In the genomic region with DNA sequence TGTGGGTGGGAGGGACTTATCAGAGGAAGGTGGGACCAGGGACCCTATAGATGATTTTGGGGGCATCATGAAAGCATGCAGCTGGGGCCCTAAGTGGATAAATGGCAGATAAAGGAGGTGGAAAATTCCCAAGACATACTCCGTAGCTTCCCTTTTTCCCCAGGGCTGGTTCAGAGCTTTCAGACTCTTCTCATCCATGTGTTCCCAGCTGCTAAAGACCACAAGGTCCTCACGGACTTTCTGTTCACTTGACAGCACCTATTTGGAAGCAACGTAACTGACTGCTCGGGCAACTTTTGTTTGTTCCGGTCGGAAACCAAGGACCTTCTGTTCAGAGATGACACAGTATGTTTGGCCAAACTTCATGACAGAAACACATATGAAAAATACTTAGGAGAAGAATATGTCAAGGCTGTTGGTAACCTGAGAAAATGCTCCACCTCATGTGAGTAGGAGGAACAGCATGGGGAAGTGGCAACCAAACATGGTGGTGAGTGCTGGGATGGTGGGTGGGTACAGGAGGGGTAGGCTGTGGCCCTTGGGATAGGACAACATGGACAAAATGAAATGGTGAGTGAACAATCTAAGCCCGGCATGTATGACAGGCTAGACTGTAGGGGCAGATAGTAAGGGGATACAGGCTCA, we compare ENCODE assay signal across 19 cellular contexts.
"Had no signal": no experiment of that assay in that cellular context is flagged by ENCODE, and none has a peak within 500 bp of the region (broad histone marks: within the 10 kb centered on the region; RNA-seq: fewer than 3 reads in every experiment).

No MANE protein-coding gene starts in this region.

- H3K27me3 ChIP-seq: adrenal gland, ascending aorta, colonic mucosa, dorsolateral prefrontal cortex, gastroesophageal sphincter, vagina had no signal

- H3K27ac ChIP-seq: adrenal gland, ascending aorta, colonic mucosa, gastroesophageal sphincter, prostate gland, thoracic aorta, vagina had no signal

- H3K36me3 ChIP-seq: adrenal gland, ascending aorta, colonic mucosa, gastroesophageal sphincter, prostate gland, thoracic aorta, vagina had no signal

- DNase-seq: activated CD8-positive, alpha-beta memory T cell treated with anti-CD3 and anti-CD28 coated beads, Interleukin-2, amount 50 U/mL, for 4 hours; activated naive CD4-positive, alpha-beta T cell; activated T-cell treated with anti-CD3 and anti-CD28 coated beads, Interleukin-2, amount 50 U/mL, for 24 hours; adrenal gland; colonic mucosa; dorsolateral prefrontal cortex; effector memory CD8-positive, alpha-beta T cell; head of caudate nucleus; hypothalamus; midbrain; natural killer cell; stimulated activated CD4-positive, alpha-beta T cell treated with anti-CD3 and anti-CD28 coated beads, Interleukin-4, amount 100 ng/mL, for 24 hours; stimulated activated naive CD4-positive, alpha-beta T cell treated with Interleukin-2 at 50 U/mL for 16 hours had no signal

- H3K9me3 ChIP-seq: adrenal gland, ascending aorta, colonic mucosa, gastroesophageal sphincter, prostate gland, thoracic aorta, vagina had no signal

- ATAC-seq: activated T-helper 17 cell treated with anti-CD3 and anti-CD28 coated beads, Interleukin-2, amount 50 U/mL, for 72 hours; effector memory CD8-positive, alpha-beta T cell; gastroesophageal sphincter; natural killer cell had no signal

- H3K4me1 ChIP-seq: adrenal gland, ascending aorta, colonic mucosa, gastroesophageal sphincter, prostate gland, vagina had no signal

- H3K4me3 ChIP-seq: adrenal gland, ascending aorta, colonic mucosa, dorsolateral prefrontal cortex, gastroesophageal sphincter, prostate gland, thoracic aorta, vagina had no signal
